In the genomic region with DNA sequence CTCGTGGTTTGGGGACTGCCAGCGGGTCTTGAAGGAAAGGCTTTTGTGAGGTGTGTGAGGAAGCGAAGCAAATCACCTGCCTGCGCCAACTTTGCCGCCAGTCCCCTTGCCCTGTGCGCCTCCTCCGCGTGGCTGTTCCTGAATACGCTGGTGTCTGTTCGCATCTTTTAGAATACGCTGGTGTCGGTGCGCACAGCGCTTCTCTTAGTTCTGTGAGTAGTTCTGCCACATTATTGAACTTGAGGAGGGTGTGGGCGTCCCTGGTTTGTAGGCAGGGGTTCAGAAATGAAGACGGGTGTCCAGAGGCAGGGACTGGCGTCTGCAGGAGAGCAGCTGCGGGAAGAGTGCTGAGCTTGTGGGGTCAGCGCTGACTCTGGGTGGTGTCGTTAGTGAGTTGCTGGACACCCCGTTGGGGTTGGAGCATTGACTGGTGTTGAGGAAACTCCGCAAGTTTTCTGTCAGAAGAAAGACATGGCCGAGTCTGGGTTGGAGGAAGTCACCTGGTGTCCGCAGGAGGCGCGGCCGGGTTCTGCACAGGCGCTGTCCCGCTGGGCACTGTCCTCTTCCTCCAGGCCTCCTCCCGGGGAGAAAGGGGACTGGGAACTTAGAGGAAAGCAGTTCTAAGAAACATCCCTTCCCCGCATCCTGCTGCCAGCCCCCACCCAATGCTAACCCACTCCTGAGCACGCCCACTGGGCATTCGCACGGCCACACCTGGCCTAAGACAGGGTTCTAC, we compare ENCODE assay signal across 1 cellular context.
TF ChIP-seq lines count a peak whose summit lies in the region.

No MANE protein-coding gene starts in this region.

TF ChIP-seq in GM23338, 12 proteins besides CTCF, POLR2A, EP300 and RAD21 (continued from another document):
- TF ChIP-seq, protein P1, sequence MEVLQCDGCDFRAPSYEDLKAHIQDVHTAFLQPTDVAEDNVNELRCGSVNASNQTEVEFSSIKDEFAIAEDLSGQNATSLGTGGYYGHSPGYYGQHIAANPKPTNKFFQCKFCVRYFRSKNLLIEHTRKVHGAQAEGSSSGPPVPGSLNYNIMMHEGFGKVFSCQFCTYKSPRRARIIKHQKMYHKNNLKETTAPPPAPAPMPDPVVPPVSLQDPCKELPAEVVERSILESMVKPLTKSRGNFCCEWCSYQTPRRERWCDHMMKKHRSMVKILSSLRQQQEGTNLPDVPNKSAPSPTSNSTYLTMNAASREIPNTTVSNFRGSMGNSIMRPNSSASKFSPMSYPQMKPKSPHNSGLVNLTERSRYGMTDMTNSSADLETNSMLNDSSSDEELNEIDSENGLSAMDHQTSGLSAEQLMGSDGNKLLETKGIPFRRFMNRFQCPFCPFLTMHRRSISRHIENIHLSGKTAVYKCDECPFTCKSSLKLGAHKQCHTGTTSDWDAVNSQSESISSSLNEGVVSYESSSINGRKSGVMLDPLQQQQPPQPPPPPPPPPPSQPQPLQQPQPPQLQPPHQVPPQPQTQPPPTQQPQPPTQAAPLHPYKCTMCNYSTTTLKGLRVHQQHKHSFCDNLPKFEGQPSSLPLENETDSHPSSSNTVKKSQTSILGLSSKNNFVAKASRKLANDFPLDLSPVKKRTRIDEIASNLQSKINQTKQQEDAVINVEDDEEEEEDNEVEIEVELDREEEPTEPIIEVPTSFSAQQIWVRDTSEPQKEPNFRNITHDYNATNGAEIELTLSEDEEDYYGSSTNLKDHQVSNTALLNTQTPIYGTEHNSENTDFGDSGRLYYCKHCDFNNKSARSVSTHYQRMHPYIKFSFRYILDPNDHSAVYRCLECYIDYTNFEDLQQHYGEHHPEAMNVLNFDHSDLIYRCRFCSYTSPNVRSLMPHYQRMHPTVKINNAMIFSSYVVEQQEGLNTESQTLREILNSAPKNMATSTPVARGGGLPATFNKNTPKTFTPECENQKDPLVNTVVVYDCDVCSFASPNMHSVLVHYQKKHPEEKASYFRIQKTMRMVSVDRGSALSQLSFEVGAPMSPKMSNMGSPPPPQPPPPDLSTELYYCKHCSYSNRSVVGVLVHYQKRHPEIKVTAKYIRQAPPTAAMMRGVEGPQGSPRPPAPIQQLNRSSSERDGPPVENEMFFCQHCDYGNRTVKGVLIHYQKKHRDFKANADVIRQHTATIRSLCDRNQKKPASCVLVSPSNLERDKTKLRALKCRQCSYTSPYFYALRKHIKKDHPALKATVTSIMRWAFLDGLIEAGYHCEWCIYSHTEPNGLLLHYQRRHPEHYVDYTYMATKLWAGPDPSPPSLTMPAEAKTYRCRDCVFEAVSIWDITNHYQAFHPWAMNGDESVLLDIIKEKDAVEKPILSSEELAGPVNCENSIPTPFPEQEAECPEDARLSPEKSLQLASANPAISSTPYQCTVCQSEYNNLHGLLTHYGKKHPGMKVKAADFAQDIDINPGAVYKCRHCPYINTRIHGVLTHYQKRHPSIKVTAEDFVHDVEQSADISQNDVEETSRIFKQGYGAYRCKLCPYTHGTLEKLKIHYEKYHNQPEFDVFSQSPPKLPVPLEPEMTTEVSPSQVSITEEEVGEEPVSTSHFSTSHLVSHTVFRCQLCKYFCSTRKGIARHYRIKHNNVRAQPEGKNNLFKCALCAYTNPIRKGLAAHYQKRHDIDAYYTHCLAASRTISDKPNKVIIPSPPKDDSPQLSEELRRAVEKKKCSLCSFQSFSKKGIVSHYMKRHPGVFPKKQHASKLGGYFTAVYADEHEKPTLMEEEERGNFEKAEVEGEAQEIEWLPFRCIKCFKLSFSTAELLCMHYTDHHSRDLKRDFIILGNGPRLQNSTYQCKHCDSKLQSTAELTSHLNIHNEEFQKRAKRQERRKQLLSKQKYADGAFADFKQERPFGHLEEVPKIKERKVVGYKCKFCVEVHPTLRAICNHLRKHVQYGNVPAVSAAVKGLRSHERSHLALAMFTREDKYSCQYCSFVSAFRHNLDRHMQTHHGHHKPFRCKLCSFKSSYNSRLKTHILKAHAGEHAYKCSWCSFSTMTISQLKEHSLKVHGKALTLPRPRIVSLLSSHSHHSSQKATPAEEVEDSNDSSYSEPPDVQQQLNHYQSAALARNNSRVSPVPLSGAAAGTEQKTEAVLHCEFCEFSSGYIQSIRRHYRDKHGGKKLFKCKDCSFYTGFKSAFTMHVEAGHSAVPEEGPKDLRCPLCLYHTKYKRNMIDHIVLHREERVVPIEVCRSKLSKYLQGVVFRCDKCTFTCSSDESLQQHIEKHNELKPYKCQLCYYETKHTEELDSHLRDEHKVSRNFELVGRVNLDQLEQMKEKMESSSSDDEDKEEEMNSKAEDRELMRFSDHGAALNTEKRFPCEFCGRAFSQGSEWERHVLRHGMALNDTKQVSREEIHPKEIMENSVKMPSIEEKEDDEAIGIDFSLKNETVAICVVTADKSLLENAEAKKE (CRISPR knock-in tag; IDR thresholded peaks at IDR 0.05), result no peak
- TF ChIP-seq POLR2AphosphoS5 (IDR thresholded peaks at IDR 0.05; ENCODE audit: low read depth), result no peak
